In genomic region chr5:143913008-143913752, GRCh38 we compare ENCODE assay signal across 1 cellular context.
TF ChIP-seq lines count a peak whose summit lies in the region.

No MANE protein-coding gene starts in this region.

TF ChIP-seq in A549, 52 proteins besides CTCF, POLR2A, EP300 and RAD21 (continued from another document):
- TF ChIP-seq FOSL2 (IDR thresholded peaks at IDR 0.05), result peak; percentile 38; the same call in 1 of the 2 replicates
- TF ChIP-seq FOSL2 (CRISPR knock-in tag; IDR thresholded peaks at IDR 0.05), result peak; percentile 85
- TF ChIP-seq, protein P1, sequence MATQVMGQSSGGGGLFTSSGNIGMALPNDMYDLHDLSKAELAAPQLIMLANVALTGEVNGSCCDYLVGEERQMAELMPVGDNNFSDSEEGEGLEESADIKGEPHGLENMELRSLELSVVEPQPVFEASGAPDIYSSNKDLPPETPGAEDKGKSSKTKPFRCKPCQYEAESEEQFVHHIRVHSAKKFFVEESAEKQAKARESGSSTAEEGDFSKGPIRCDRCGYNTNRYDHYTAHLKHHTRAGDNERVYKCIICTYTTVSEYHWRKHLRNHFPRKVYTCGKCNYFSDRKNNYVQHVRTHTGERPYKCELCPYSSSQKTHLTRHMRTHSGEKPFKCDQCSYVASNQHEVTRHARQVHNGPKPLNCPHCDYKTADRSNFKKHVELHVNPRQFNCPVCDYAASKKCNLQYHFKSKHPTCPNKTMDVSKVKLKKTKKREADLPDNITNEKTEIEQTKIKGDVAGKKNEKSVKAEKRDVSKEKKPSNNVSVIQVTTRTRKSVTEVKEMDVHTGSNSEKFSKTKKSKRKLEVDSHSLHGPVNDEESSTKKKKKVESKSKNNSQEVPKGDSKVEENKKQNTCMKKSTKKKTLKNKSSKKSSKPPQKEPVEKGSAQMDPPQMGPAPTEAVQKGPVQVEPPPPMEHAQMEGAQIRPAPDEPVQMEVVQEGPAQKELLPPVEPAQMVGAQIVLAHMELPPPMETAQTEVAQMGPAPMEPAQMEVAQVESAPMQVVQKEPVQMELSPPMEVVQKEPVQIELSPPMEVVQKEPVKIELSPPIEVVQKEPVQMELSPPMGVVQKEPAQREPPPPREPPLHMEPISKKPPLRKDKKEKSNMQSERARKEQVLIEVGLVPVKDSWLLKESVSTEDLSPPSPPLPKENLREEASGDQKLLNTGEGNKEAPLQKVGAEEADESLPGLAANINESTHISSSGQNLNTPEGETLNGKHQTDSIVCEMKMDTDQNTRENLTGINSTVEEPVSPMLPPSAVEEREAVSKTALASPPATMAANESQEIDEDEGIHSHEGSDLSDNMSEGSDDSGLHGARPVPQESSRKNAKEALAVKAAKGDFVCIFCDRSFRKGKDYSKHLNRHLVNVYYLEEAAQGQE (IDR thresholded peaks at IDR 0.05), result no peak
- TF ChIP-seq RFX5 (IDR thresholded peaks at IDR 0.05), result no peak
- no peak for TF ChIP-seq PHF8 (IDR thresholded peaks at IDR 0.05; ENCODE audit: borderline replicate concordance, low read depth)
- TF ChIP-seq JUN (IDR thresholded peaks at IDR 0.05), result 0 out of 5 replicates have a peak, but pooled peaks of 1 of the 2 experiments have one; percentile 28
- no peak for TF ChIP-seq HOXB13 (CRISPR knock-in tag; IDR thresholded peaks at IDR 0.05; ENCODE audit: low read depth)
- no peak for TF ChIP-seq HEYL (CRISPR knock-in tag; IDR thresholded peaks at IDR 0.05)
- TF ChIP-seq USF2 (IDR thresholded peaks at IDR 0.05), result no peak
- TF ChIP-seq TP53 (CRISPR knock-in tag; IDR thresholded peaks at IDR 0.05), result no peak
- TF ChIP-seq ESRRA (IDR thresholded peaks at IDR 0.05; ENCODE audit: borderline replicate concordance, low read length), result no peak
- no peak for TF ChIP-seq FOSB (CRISPR knock-in tag; IDR thresholded peaks at IDR 0.05)
- no peak for TF ChIP-seq ZSCAN20 (CRISPR knock-in tag; IDR thresholded peaks at IDR 0.05)
- TF ChIP-seq SREBF2 (IDR thresholded peaks at IDR 0.05), result no peak
- TF ChIP-seq CBX8 (IDR thresholded peaks at IDR 0.05), result no peak
- TF ChIP-seq ZC3H11A (IDR thresholded peaks at IDR 0.05), result no peak
- no peak; a peak in 1 of 4 replicates for TF ChIP-seq CEBPB (IDR thresholded peaks at IDR 0.05)
- no peak for TF ChIP-seq ZFP36 (IDR thresholded peaks at IDR 0.05; ENCODE audit: borderline replicate concordance, partially characterized antibody)
- no peak for TF ChIP-seq EHF (CRISPR knock-in tag; IDR thresholded peaks at IDR 0.05)
- TF ChIP-seq BHLHE40 (IDR thresholded peaks at IDR 0.05; ENCODE audit: low read depth, low read length), result no peak
- TF ChIP-seq HES2 (IDR thresholded peaks at IDR 0.05), result no peak
- no peak for TF ChIP-seq CHD4 (IDR thresholded peaks at IDR 0.05; ENCODE audit: borderline replicate concordance)
- no peak for TF ChIP-seq MAZ (IDR thresholded peaks at IDR 0.05; ENCODE audit: borderline replicate concordance, low read depth, low read length)
